1 cellular context compared by ENCODE assay signal in genomic region chr20:63696311-63696627, GRCh38.
TF ChIP-seq lines count a peak whose summit lies in the region.

No MANE protein-coding gene starts in this region.

TF ChIP-seq in WTC11, 78 proteins besides CTCF, POLR2A, EP300 and RAD21 (continued from another document):
- TF ChIP-seq MAX (CRISPR knock-in tag; IDR thresholded peaks at IDR 0.05) (no peak), CDX4 (CRISPR knock-in tag; IDR thresholded peaks at IDR 0.05; ENCODE audit: borderline replicate concordance) (no peak), USF2 (CRISPR knock-in tag; IDR thresholded peaks at IDR 0.05) (peak; percentile 77)
